1 cellular context compared by ENCODE assay signal in the genomic region with DNA sequence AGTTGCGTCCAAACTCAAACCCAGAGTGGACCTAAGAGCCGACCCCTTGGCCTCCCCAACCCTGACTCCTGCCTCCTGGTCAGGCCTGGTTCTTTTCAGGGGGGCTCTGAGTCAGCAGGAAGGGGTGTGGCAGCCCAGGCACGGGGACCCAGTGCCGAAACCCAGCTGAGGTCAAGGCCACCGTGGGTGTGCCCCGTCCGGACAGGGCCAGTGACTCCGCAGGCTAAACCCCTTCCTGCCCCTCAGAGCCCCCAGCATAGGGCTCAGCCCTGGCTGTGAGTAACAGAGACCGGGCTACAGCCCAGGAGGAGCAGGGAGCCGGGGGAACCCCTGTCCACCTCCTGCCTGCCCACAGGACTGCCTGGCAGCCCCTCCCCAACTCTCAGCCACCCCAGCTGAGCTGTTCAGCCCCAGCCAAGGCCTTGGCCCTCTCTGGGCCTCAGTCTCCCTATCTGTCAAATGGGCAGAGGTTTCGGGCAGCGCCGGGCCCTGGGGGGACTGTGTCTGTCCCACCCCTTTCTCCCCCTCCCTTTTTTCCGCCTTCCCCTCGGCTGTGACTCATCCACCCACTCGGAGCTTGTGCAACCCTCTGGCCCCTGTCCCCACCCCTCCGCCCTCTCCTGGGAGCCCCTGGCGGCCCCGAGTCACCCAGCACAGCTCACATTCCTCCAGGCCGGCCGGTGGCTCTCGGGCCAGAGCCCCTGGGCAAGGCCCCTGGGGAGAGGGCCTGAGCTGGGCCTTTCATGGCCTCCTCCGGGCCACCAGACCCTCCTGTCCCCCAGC.
TF ChIP-seq lines count a peak whose summit lies in the region.

No MANE protein-coding gene starts in this region.

TF ChIP-seq in HEK293, 187 proteins besides CTCF, POLR2A, EP300 and RAD21 (continued from another document):
- TF ChIP-seq, protein P1, sequence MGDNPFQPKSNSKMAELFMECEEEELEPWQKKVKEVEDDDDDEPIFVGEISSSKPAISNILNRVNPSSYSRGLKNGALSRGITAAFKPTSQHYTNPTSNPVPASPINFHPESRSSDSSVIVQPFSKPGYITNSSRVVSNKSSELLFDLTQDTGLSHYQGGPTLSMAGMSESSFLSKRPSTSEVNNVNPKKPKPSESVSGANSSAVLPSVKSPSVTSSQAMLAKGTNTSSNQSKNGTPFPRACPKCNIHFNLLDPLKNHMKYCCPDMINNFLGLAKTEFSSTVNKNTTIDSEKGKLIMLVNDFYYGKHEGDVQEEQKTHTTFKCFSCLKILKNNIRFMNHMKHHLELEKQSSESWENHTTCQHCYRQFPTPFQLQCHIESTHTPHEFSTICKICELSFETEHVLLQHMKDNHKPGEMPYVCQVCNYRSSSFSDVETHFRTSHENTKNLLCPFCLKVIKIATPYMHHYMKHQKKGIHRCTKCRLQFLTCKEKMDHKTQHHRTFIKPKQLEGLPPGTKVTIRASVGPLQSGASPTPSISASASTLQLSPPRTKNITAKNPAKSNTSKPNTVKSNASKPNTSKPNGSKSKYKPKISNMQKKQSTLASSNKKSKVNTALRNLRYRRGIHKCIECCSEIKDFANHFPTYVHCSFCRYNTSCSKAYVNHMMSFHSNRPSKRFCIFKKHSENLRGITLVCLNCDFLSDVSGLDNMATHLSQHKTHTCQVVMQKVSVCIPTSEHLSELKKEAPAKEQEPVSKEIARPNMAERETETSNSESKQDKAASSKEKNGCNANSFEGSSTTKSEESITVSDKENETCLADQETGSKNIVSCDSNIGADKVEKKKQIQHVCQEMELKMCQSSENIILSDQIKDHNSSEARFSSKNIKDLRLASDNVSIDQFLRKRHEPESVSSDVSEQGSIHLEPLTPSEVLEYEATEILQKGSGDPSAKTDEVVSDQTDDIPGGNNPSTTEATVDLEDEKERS (tag by site-specific recombination; IDR thresholded peaks at IDR 0.05): peak; percentile 54; the same call in 1 of the 2 replicates
- TF ChIP-seq ZBTB20 (tag by site-specific recombination; IDR thresholded peaks at IDR 0.05): no peak
- TF ChIP-seq ZNF626 (tag by site-specific recombination; IDR thresholded peaks at IDR 0.05): no peak
- TF ChIP-seq ZNF362 (tag by site-specific recombination; IDR thresholded peaks at IDR 0.05): no peak
- TF ChIP-seq ZNF560 (tag by site-specific recombination; IDR thresholded peaks at IDR 0.05; ENCODE audit: borderline replicate concordance): no peak
- TF ChIP-seq, protein P2, sequence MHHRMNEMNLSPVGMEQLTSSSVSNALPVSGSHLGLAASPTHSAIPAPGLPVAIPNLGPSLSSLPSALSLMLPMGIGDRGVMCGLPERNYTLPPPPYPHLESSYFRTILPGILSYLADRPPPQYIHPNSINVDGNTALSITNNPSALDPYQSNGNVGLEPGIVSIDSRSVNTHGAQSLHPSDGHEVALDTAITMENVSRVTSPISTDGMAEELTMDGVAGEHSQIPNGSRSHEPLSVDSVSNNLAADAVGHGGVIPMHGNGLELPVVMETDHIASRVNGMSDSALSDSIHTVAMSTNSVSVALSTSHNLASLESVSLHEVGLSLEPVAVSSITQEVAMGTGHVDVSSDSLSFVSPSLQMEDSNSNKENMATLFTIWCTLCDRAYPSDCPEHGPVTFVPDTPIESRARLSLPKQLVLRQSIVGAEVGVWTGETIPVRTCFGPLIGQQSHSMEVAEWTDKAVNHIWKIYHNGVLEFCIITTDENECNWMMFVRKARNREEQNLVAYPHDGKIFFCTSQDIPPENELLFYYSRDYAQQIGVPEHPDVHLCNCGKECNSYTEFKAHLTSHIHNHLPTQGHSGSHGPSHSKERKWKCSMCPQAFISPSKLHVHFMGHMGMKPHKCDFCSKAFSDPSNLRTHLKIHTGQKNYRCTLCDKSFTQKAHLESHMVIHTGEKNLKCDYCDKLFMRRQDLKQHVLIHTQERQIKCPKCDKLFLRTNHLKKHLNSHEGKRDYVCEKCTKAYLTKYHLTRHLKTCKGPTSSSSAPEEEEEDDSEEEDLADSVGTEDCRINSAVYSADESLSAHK (tag by site-specific recombination; IDR thresholded peaks at IDR 0.05): no peak
- no peak for TF ChIP-seq ZEB2 (tag by site-specific recombination; IDR thresholded peaks at IDR 0.05)
- TF ChIP-seq, protein P3, sequence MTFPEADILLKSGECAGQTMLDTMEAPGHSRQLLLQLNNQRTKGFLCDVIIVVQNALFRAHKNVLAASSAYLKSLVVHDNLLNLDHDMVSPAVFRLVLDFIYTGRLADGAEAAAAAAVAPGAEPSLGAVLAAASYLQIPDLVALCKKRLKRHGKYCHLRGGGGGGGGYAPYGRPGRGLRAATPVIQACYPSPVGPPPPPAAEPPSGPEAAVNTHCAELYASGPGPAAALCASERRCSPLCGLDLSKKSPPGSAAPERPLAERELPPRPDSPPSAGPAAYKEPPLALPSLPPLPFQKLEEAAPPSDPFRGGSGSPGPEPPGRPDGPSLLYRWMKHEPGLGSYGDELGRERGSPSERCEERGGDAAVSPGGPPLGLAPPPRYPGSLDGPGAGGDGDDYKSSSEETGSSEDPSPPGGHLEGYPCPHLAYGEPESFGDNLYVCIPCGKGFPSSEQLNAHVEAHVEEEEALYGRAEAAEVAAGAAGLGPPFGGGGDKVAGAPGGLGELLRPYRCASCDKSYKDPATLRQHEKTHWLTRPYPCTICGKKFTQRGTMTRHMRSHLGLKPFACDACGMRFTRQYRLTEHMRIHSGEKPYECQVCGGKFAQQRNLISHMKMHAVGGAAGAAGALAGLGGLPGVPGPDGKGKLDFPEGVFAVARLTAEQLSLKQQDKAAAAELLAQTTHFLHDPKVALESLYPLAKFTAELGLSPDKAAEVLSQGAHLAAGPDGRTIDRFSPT (tag by site-specific recombination; IDR thresholded peaks at IDR 0.05): peak; percentile 65; the same call in 1 of the 2 replicates
- TF ChIP-seq, protein P4, sequence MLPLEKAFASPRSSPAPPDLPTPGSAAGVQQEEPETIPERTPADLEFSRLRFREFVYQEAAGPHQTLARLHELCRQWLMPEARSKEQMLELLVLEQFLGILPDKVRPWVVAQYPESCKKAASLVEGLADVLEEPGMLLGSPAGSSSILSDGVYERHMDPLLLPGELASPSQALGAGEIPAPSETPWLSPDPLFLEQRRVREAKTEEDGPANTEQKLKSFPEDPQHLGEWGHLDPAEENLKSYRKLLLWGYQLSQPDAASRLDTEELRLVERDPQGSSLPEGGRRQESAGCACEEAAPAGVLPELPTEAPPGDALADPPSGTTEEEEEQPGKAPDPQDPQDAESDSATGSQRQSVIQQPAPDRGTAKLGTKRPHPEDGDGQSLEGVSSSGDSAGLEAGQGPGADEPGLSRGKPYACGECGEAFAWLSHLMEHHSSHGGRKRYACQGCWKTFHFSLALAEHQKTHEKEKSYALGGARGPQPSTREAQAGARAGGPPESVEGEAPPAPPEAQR (tag by site-specific recombination; IDR thresholded peaks at IDR 0.05): no peak
- TF ChIP-seq ZSCAN5A (tag by site-specific recombination; IDR thresholded peaks at IDR 0.05): no peak
- TF ChIP-seq PRDM10 (tag by site-specific recombination; IDR thresholded peaks at IDR 0.05): no peak
